In genomic region chr5:155402927-155403645, GRCh38 we compare ENCODE assay signal across 18 cellular contexts.
A peak's percentile ranks its signal among the peaks of the same experiment; 100 is the strongest.
DNase-seq lines count a peak whose midpoint lies in the region; ATAC-seq and TF ChIP-seq lines count a peak whose summit lies in the region.
"Had no signal": no experiment of that assay in that cellular context is flagged by ENCODE, and none has a peak within 500 bp of the region (broad histone marks: within the 10 kb centered on the region; RNA-seq: fewer than 3 reads in every experiment).

No MANE protein-coding gene starts in this region.

- no peaks in the 10 kb centered on the region for H3K36me3 ChIP-seq in HEK293 (ENCODE audit: control insufficient read depth in 2 of 2, insufficient read depth in 1 of 2, low read length in 2 of 2)
- H3K36me3 ChIP-seq in CD8-positive, alpha-beta T cell (ENCODE audit: insufficient read depth, low read length): no peaks in the 10 kb centered on the region
- H3K36me3 ChIP-seq: left ventricle myocardium inferior, spleen had no signal

- H3K4me3 Mint-ChIP-seq in glutamatergic neuron (ENCODE audit: unreplicated experiment): no peak overlapping the region
- H3K4me3 Mint-ChIP-seq in CD8-positive, alpha-beta T cell: no peak overlapping the region
- H3K4me3 Mint-ChIP-seq: activated CD8-positive, alpha-beta memory T cell treated with anti-CD3 and anti-CD28 coated beads, Interleukin-2, amount 10 ng/mL, durations not matched to agents 7 days and 5 days; B cell; dendritic cell treated with granulocyte-macrophage colony-stimulating factor and Interleukin-4, amounts not matched to agents 40 ng/mL and 50 ng/mL, for 4 days; stimulated activated naive CD8-positive, alpha-beta T cell treated with anti-CD3 and anti-CD28 coated beads, Interleukin-15, amount 100 ng/mL, for 72 hours had no signal

- peaks cover 2% of the 10 kb centered on the region for H3K27me3 Mint-ChIP-seq in glutamatergic neuron (ENCODE audit: unreplicated experiment)
- no peaks in the 10 kb centered on the region for H3K27me3 Mint-ChIP-seq in CD8-positive, alpha-beta T cell (ENCODE audit: low read depth)
- H3K27me3 Mint-ChIP-seq: activated CD8-positive, alpha-beta memory T cell treated with anti-CD3 and anti-CD28 coated beads, Interleukin-2, amount 10 ng/mL, durations not matched to agents 7 days and 5 days; dendritic cell treated with granulocyte-macrophage colony-stimulating factor and Interleukin-4, amounts not matched to agents 40 ng/mL and 50 ng/mL, for 4 days; stimulated activated naive CD8-positive, alpha-beta T cell treated with anti-CD3 and anti-CD28 coated beads, Interleukin-15, amount 100 ng/mL, for 72 hours had no signal

- DNase-seq in NCI-H2029 (lab: John Stamatoyannopoulos, UW): peak; percentile 96
- peak; percentile 85 for DNase-seq in RWPE1 (ENCODE audit: low spot score)
- peak; percentile 10 for DNase-seq in foreskin melanocyte
- no peak for DNase-seq in omental fat pad (ENCODE audit: low spot score)
- DNase-seq in glutamatergic neuron: no peak
- DNase-seq in cortex of kidney (lab: John Stamatoyannopoulos, UW): no peak
- no peak for DNase-seq in CD8-positive, alpha-beta T cell
- DNase-seq: activated CD8-positive, alpha-beta memory T cell treated with anti-CD3 and anti-CD28 coated beads, Interleukin-2, amount 10 ng/mL, durations not matched to agents 7 days and 5 days; left ventricle myocardium inferior; NCI-H2227 treated with DMSO at 0.1 percent for 48 hours; spleen; stimulated activated naive CD8-positive, alpha-beta T cell treated with anti-CD3 and anti-CD28 coated beads, Interleukin-15, amount 100 ng/mL, for 72 hours; T-helper 1 cell had no signal

- ATAC-seq in omental fat pad (ENCODE audit: low FRiP score): no peak
- no peak for ATAC-seq in CD8-positive, alpha-beta T cell
- ATAC-seq: activated CD8-positive, alpha-beta memory T cell treated with anti-CD3 and anti-CD28 coated beads, Interleukin-2, amount 10 ng/mL, durations not matched to agents 7 days and 5 days; stimulated activated naive CD8-positive, alpha-beta T cell treated with anti-CD3 and anti-CD28 coated beads, Interleukin-15, amount 100 ng/mL, for 72 hours had no signal

- POLR2A ChIA-PET in HEK293 (lab: Yijun Ruan, JAX): no interaction called here
- POLR2A ChIA-PET in RWPE1 (lab: Yijun Ruan, JAX; ENCODE audit: low non-redundant PET): no interaction called here
- POLR2A ChIA-PET in CD8-positive, alpha-beta T cell (lab: Charles Lee): no interaction called here

- H3K36me3 Mint-ChIP-seq in glutamatergic neuron (ENCODE audit: unreplicated experiment): peaks cover 13% of the 10 kb centered on the region
- H3K36me3 Mint-ChIP-seq in CD8-positive, alpha-beta T cell: no peaks in the 10 kb centered on the region
- H3K36me3 Mint-ChIP-seq: activated CD8-positive, alpha-beta memory T cell treated with anti-CD3 and anti-CD28 coated beads, Interleukin-2, amount 10 ng/mL, durations not matched to agents 7 days and 5 days had no signal

- H3K4me3 ChIP-seq in HEK293 (ENCODE audit: low read depth, low read length): no peak overlapping the region
- H3K4me3 ChIP-seq in CD8-positive, alpha-beta T cell (ENCODE audit: low read depth, low read length): no peak overlapping the region
- H3K4me3 ChIP-seq: left ventricle myocardium inferior, spleen had no signal

- CTCF ChIA-PET in HEK293 (lab: Yijun Ruan, JAX): interaction anchor here (1.0 kb wide), 1 partner anchor 70 kb away, joined by 4 read pairs; no protein-coding TSS in a partner anchor
- CTCF ChIA-PET in RWPE1 (lab: Yijun Ruan, JAX): no interaction called here
- CTCF ChIA-PET in CD8-positive, alpha-beta T cell (lab: Charles Lee): no interaction called here

- peaks cover 2% of the 10 kb centered on the region for H3K9me3 Mint-ChIP-seq in glutamatergic neuron (ENCODE audit: unreplicated experiment)
- H3K9me3 Mint-ChIP-seq in CD8-positive, alpha-beta T cell: peaks cover 21% of the 10 kb centered on the region

- no peaks in the 10 kb centered on the region for H3K27me3 ChIP-seq in CD8-positive, alpha-beta T cell (ENCODE audit: insufficient read depth, low read length)
- H3K27me3 ChIP-seq: spleen had no signal

- peaks cover 4% of the 10 kb centered on the region for H3K4me1 Mint-ChIP-seq in glutamatergic neuron (ENCODE audit: low read depth, unreplicated experiment)
- H3K4me1 Mint-ChIP-seq in CD8-positive, alpha-beta T cell (ENCODE audit: low read depth): no peaks in the 10 kb centered on the region
- H3K4me1 Mint-ChIP-seq: activated CD8-positive, alpha-beta memory T cell treated with anti-CD3 and anti-CD28 coated beads, Interleukin-2, amount 10 ng/mL, durations not matched to agents 7 days and 5 days; stimulated activated naive CD8-positive, alpha-beta T cell treated with anti-CD3 and anti-CD28 coated beads, Interleukin-15, amount 100 ng/mL, for 72 hours had no signal

- intact Hi-C loops in CD8-positive, alpha-beta T cell (cut with DNase I, micrococcal nuclease): no loop called here

- H3K4me1 ChIP-seq in HEK293 (ENCODE audit: control insufficient read depth, insufficient read depth, low read length): peaks cover 4% of the 10 kb centered on the region; the same call in 1 of the 2 replicates
- H3K4me1 ChIP-seq in CD8-positive, alpha-beta T cell (ENCODE audit: insufficient read depth, low read length): no peaks in the 10 kb centered on the region
- H3K4me1 ChIP-seq: left ventricle myocardium inferior, parathyroid adenoma, spleen had no signal

- no peak for TF ChIP-seq CTCF in HEK293 (tag by site-specific recombination; IDR thresholded peaks at IDR 0.05)
- TF ChIP-seq CTCF in RWPE1 (conservative IDR thresholded peaks at IDR 0.05; ENCODE audit: low read depth): no peak
- no peak for TF ChIP-seq CTCF in omental fat pad (IDR thresholded peaks at IDR 0.05)
- TF ChIP-seq CTCF in glutamatergic neuron (IDR thresholded peaks at IDR 0.05; ENCODE audit: partially characterized antibody, unreplicated experiment): no peak
- no peak for TF ChIP-seq CTCF in CD8-positive, alpha-beta T cell (IDR thresholded peaks at IDR 0.05)

- H3K27ac ChIP-seq in HEK293 (ENCODE audit: extremely low read depth, low read depth, low read length): no peak overlapping the region
- H3K27ac ChIP-seq in RWPE1: peak overlapping the region; percentile 75
- no peak overlapping the region for H3K27ac ChIP-seq in CD8-positive, alpha-beta T cell (ENCODE audit: low read depth, low read length)
- H3K27ac ChIP-seq: KMS-11, left ventricle myocardium inferior, parathyroid adenoma, spleen had no signal

- H3K9me3 ChIP-seq in HEK293 (ENCODE audit: control insufficient read depth, insufficient read depth, low read depth, low read length): no peaks in the 10 kb centered on the region
- no peaks in the 10 kb centered on the region for H3K9me3 ChIP-seq in CD8-positive, alpha-beta T cell (ENCODE audit: low read length)

- H3K27ac Mint-ChIP-seq in glutamatergic neuron (ENCODE audit: unreplicated experiment): no peak overlapping the region
- H3K27ac Mint-ChIP-seq in CD8-positive, alpha-beta T cell: no peak overlapping the region
- H3K27ac Mint-ChIP-seq: activated CD8-positive, alpha-beta memory T cell treated with anti-CD3 and anti-CD28 coated beads, Interleukin-2, amount 10 ng/mL, durations not matched to agents 7 days and 5 days; B cell; dendritic cell treated with granulocyte-macrophage colony-stimulating factor and Interleukin-4, amounts not matched to agents 40 ng/mL and 50 ng/mL, for 4 days; stimulated activated naive CD8-positive, alpha-beta T cell treated with anti-CD3 and anti-CD28 coated beads, Interleukin-15, amount 100 ng/mL, for 72 hours had no signal

TF ChIP-seq in HEK293, 187 proteins besides CTCF, POLR2A, EP300 and RAD21 (continues in another document):
- TF ChIP-seq ZNF785 (tag by site-specific recombination; IDR thresholded peaks at IDR 0.05) (no peak), ZNF112 (tag by site-specific recombination; IDR thresholded peaks at IDR 0.05) (no peak), ZFHX2 (tag by site-specific recombination; conservative IDR thresholded peaks at IDR 0.05) (0 out of 2 replicates have a peak, but pooled peaks have one; percentile 15), ZNF175 (tag by site-specific recombination; IDR thresholded peaks at IDR 0.05) (no peak), ZNF292 (tag by site-specific recombination; IDR thresholded peaks at IDR 0.05; ENCODE audit: borderline replicate concordance, low read depth) (no peak), ZNF768 (tag by site-specific recombination; IDR thresholded peaks at IDR 0.05) (no peak), ZNF146 (tag by site-specific recombination; IDR thresholded peaks at IDR 0.05) (no peak), MEIS1 (CRISPR knock-in tag; IDR thresholded peaks at IDR 0.05; ENCODE audit: borderline replicate concordance) (0 out of 2 replicates have a peak, but pooled peaks have one; percentile 43)

Comparison
In these comparisons a context has a peak if more than half of its experiments do, and no peak if none do; other contexts are left out.
1. DNase-seq: peak in NCI-H2029 (single experiment), RWPE1 (single experiment) and foreskin melanocyte (single experiment); none in omental fat pad (single experiment), glutamatergic neuron (single experiment), cortex of kidney (single experiment) and CD8-positive, alpha-beta T cell (0 of 7).